In genomic region chr11:75563978-75564552, GRCh38 we compare ENCODE assay signal across 8 cellular contexts. TPM values are rescaled to one million over a fixed set of nuclear protein-coding genes. Genes with fewer than 3 reads are reported as not detected.
A peak's percentile ranks its signal among the peaks of the same experiment; 100 is the strongest.
DNase-seq lines count a peak whose midpoint lies in the region; ATAC-seq and TF ChIP-seq lines count a peak whose summit lies in the region.

No MANE protein-coding gene starts in this region.

- H3K27me3 Mint-ChIP-seq in dendritic cell treated with granulocyte-macrophage colony-stimulating factor and Interleukin-4, amounts not matched to agents 40 ng/mL and 50 ng/mL, for 4 days = peaks cover 16% of the 10 kb centered on the region

- intact Hi-C loops in dendritic cell treated with granulocyte-macrophage colony-stimulating factor and Interleukin-4, amounts not matched to agents 40 ng/mL and 50 ng/mL, for 4 days (cut with micrococcal nuclease) = no loop called here
- intact Hi-C loops in upper lobe of right lung (cut with DNase I) = no loop called here

- no peak overlapping the region for H3K4me3 Mint-ChIP-seq in dendritic cell treated with granulocyte-macrophage colony-stimulating factor and Interleukin-4, amounts not matched to agents 40 ng/mL and 50 ng/mL, for 4 days

- H3K4me1 ChIP-seq in lung (ENCODE audit: control insufficient read depth in 2 of 2, insufficient read depth in 2 of 2, low read length in 2 of 2) (peaks cover 7 to 41% of the 10 kb centered on the region in 2 donors), upper lobe of right lung (peaks cover 65% of the 10 kb centered on the region)

- H3K36me3 Mint-ChIP-seq in dendritic cell treated with granulocyte-macrophage colony-stimulating factor and Interleukin-4, amounts not matched to agents 40 ng/mL and 50 ng/mL, for 4 days (ENCODE audit: low read depth) = peaks cover 31% of the 10 kb centered on the region

- H3K36me3 ChIP-seq in lung (ENCODE audit: control insufficient read depth in 2 of 2, insufficient read depth in 2 of 2, low read length in 2 of 2) (peaks cover 14 to 30% of the 10 kb centered on the region in 2 donors), upper lobe of right lung (peaks cover 44% of the 10 kb centered on the region)

- H3K4me1 Mint-ChIP-seq in dendritic cell treated with granulocyte-macrophage colony-stimulating factor and Interleukin-4, amounts not matched to agents 40 ng/mL and 50 ng/mL, for 4 days (ENCODE audit: low read depth) = peaks cover 29% of the 10 kb centered on the region

- H3K4me3 ChIP-seq in AG04450 (ENCODE audit: low read depth, low read length) (peak overlapping the region; percentile 77), lung (peak overlapping the region; percentile 76), upper lobe of right lung (peak overlapping the region; percentile 99)

- TF ChIP-seq CTCF in AG04450 (IDR thresholded peaks at IDR 0.05; ENCODE audit: low read depth, low read length) = peak; percentile 71
- TF ChIP-seq CTCF in lung (IDR thresholded peaks at IDR 0.05; ENCODE audit: control extremely low read depth, extremely low read depth) = no peak
- TF ChIP-seq CTCF in upper lobe of right lung (IDR thresholded peaks at IDR 0.05) = peak; percentile 42

- H3K9me3 Mint-ChIP-seq in dendritic cell treated with granulocyte-macrophage colony-stimulating factor and Interleukin-4, amounts not matched to agents 40 ng/mL and 50 ng/mL, for 4 days = no peaks in the 10 kb centered on the region

- peak overlapping the region; percentile 97 for H3K27ac ChIP-seq in AG04450 (ENCODE audit: low read depth, low read length)
- H3K27ac ChIP-seq in lung (ENCODE audit: low read depth in 1 of 2, low read length in 1 of 2) = peak overlapping the region; percentile 88 to 98
- peak overlapping the region; percentile 99 for H3K27ac ChIP-seq in upper lobe of right lung

- DNase-seq in AG04450 (ENCODE audit: low read depth, low spot score) (peak; percentile 74), NCI-H2227 (lab: John Stamatoyannopoulos, UW; ENCODE audit: unreplicated experiment) (peak; percentile 65), lung (ENCODE audit: low spot score) (no peak), upper lobe of right lung (peak; percentile 77), cerebellar cortex (ENCODE audit: low spot score) (no peak), NCI-H2107 treated with DMSO at 0.1 percent for 48 hours (lab: John Stamatoyannopoulos, UW; ENCODE audit: unreplicated experiment) (no peak), DMS53 (lab: John Stamatoyannopoulos, UW) (no peak)

- H3K27me3 ChIP-seq in AG04450 (ENCODE audit: control insufficient read depth, insufficient read depth, low read length) = no peaks in the 10 kb centered on the region
- no peaks in the 10 kb centered on the region for H3K27me3 ChIP-seq in lung (ENCODE audit: control insufficient read depth, insufficient read depth)
- no peaks in the 10 kb centered on the region for H3K27me3 ChIP-seq in upper lobe of right lung

- CTCF ChIA-PET in AG04450 (lab: Charles Lee) = interaction anchor here (0.8 to 7.0 kb wide), 4 partner anchors 9 to 17 kb away, joined by 4 to 53 read pairs (median 10); no protein-coding TSS in a partner anchor

- no peak for ATAC-seq in lung (ENCODE audit: insufficient read depth, low FRiP score)
- peak; percentile 2 for ATAC-seq in upper lobe of right lung

- H3K9me3 ChIP-seq in AG04450 (ENCODE audit: control insufficient read depth, insufficient read depth, low read length) (peaks cover 6% of the 10 kb centered on the region; the same call in 1 of the 2 replicates), lung (ENCODE audit: control insufficient read depth in 2 of 2, insufficient read depth in 1 of 2, low read length in 1 of 2) (no peaks in the 10 kb centered on the region), upper lobe of right lung (no peaks in the 10 kb centered on the region)

- WGBS in lung, 2 donors = 36 to 64% methylated on average over 9 of the region's 9 CpGs

- H3K27ac Mint-ChIP-seq in dendritic cell treated with granulocyte-macrophage colony-stimulating factor and Interleukin-4, amounts not matched to agents 40 ng/mL and 50 ng/mL, for 4 days = peak overlapping the region; percentile 91

- POLR2A ChIA-PET in AG04450 (lab: Yijun Ruan, JAX) = interaction anchor here (0.5 to 6.9 kb wide), 7 partner anchors 10 to 128 kb away, joined by 3 to 120 read pairs (median 4); partner anchors contain the start of gene GDPD5

RNA-seq across cellular contexts. Expression of gene SERPINH1, which starts 2.0 kb away (rescaled TPM):
- 881 and 1,147 TPM in 2 replicates for polyA plus RNA-seq in AG04450 (2011; rRNA removed)
- polyA minus RNA-seq in AG04450 (2011; rRNA and poly(A)+ RNA removed) = 437 and 536 TPM in 2 replicates
- total RNA-seq in lung = 100 to 1,000 TPM; 234 to 585 TPM
- 100 to 1,000 TPM; 112 to 340 TPM for polyA plus RNA-seq in lung
- total RNA-seq in upper lobe of right lung = 152 TPM

RNA-seq across cellular contexts. Expression of gene GDPD5, which starts 38.3 kb away (rescaled TPM):
- 1.4 and 1.9 TPM in 2 replicates for polyA plus RNA-seq in AG04450 (2011; rRNA removed)
- 3.3 and 4.4 TPM in 2 replicates for polyA minus RNA-seq in AG04450 (2011; rRNA and poly(A)+ RNA removed)
- 10 to 100 TPM; 15.9 to 24.7 TPM for total RNA-seq in lung
- polyA plus RNA-seq in lung = 1 to 10 TPM; 6.2 to 8.2 TPM
- total RNA-seq in upper lobe of right lung = 19.3 TPM

Comparison
In these comparisons a context has a peak if more than half of its experiments do, and no peak if none do; other contexts are left out.
1. DNase-seq: peak in AG04450 (single experiment), NCI-H2227 (single experiment) and upper lobe of right lung (single experiment); none in lung (single experiment), cerebellar cortex (single experiment), NCI-H2107 treated with DMSO at 0.1 percent for 48 hours (single experiment) and DMS53 (single experiment).
2. Peak in every context shown above with its lines, with median percentiles within 50 percentile points of each other: H3K27ac ChIP-seq and H3K4me3 ChIP-seq.